1 cellular context compared by ENCODE assay signal in genomic region chr19:18320865-18321728, GRCh38.
TF ChIP-seq lines count a peak whose summit lies in the region.

No MANE protein-coding gene starts in this region.

TF ChIP-seq in K562, 482 proteins besides CTCF, POLR2A, EP300 and RAD21 (continued from another document):
- TF ChIP-seq, protein P1, sequence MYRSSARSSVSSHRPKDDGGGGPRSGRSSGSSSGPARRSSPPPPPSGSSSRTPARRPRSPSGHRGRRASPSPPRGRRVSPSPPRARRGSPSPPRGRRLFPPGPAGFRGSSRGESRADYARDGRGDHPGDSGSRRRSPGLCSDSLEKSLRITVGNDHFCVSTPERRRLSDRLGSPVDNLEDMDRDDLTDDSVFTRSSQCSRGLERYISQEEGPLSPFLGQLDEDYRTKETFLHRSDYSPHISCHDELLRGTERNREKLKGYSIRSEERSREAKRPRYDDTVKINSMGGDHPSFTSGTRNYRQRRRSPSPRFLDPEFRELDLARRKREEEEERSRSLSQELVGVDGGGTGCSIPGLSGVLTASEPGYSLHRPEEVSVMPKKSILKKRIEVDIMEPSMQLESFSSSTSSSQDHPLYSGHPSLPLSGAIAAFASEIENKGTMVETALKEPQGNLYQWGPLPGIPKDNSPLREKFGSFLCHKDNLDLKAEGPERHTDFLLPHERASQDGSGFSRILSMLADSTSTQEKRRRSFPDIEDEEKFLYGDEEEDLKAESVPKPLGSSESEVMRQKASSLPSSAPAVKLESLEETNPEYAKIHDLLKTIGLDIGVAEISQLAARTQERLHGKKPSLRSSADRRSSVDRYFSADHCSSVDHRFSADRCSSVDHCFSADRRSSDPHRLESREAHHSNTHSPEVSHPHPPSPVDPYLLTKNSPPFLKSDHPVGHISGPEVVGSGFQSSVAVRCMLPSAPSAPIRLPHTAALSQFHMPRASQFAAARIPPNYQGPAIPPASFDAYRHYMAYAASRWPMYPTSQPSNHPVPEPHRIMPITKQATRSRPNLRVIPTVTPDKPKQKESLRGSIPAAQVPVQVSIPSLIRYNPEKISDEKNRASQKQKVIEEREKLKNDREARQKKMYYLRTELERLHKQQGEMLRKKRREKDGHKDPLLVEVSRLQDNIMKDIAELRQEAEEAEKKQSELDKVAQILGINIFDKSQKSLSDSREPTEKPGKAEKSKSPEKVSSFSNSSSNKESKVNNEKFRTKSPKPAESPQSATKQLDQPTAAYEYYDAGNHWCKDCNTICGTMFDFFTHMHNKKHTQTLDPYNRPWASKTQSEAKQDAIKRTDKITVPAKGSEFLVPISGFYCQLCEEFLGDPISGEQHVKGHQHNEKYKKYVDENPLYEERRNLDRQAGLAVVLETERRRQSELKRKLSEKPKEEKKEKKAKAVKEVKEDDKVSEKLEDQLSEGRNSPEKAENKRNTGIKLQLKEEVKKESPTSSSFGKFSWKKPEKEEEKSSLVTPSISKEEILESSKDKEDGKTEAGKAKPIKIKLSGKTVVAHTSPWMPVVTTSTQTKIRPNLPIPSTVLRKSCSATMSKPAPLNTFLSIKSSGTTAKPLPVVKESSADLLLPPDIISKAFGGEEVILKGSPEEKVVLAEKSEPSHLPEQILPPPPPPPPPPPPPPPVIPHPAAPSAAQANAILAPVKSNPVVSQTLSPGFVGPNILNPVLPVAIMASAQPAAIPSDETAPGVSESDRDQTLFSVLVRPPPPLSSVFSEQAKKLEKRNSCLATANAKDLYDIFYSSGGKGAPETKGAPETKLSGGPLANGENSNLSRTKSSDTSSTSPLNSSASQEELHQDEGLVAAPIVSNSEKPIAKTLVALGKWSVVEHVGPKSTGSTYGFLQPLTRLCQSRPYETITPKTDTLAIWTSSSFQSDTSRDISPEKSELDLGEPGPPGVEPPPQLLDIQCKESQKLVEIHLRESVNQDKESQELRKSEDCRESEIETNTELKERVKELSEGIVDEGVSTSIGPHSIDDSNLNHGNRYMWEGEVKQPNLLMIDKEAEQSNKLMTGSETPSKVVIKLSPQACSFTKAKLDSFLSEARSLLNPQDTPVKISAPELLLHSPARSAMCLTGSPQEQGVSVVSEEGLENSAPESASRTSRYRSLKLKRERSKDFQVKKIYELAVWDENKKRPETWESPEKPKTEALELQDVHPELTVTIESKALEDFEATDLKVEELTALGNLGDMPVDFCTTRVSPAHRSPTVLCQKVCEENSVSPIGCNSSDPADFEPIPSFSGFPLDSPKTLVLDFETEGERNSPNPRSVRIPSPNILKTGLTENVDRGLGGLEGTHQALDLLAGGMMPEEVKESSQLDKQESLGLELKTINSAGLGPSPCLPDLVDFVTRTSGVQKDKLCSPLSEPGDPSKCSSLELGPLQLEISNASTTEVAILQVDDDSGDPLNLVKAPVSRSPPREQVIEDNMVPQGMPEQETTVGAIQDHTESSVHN (IDR thresholded peaks at IDR 0.05; ENCODE audit: borderline replicate concordance in 1 of 2, low read depth in 1 of 2) = no peak
- TF ChIP-seq, protein P2, sequence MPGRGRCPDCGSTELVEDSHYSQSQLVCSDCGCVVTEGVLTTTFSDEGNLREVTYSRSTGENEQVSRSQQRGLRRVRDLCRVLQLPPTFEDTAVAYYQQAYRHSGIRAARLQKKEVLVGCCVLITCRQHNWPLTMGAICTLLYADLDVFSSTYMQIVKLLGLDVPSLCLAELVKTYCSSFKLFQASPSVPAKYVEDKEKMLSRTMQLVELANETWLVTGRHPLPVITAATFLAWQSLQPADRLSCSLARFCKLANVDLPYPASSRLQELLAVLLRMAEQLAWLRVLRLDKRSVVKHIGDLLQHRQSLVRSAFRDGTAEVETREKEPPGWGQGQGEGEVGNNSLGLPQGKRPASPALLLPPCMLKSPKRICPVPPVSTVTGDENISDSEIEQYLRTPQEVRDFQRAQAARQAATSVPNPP (IDR thresholded peaks at IDR 0.05; ENCODE audit: borderline replicate concordance, insufficient read depth, insufficient read length) = no peak
- TF ChIP-seq MTF1 (CRISPR knock-in tag; IDR thresholded peaks at IDR 0.05; ENCODE audit: borderline replicate concordance) (no peak), DMBX1 (CRISPR knock-in tag; IDR thresholded peaks at IDR 0.05; ENCODE audit: borderline replicate concordance) (peak; percentile 57; the same call in 1 of the 2 replicates), ATF4 (CRISPR knock-in tag; IDR thresholded peaks at IDR 0.05) (0 out of 2 replicates have a peak, but pooled peaks have one; percentile 15), KDM1A (IDR thresholded peaks at IDR 0.05) (no peak), MNT (conservative IDR thresholded peaks at IDR 0.05) (no peak), GATAD2A (IDR thresholded peaks at IDR 0.05) (no peak), DPF2 (IDR thresholded peaks at IDR 0.05) (0 out of 2 replicates have a peak, but pooled peaks have one; percentile 24)
- TF ChIP-seq, protein P3, sequence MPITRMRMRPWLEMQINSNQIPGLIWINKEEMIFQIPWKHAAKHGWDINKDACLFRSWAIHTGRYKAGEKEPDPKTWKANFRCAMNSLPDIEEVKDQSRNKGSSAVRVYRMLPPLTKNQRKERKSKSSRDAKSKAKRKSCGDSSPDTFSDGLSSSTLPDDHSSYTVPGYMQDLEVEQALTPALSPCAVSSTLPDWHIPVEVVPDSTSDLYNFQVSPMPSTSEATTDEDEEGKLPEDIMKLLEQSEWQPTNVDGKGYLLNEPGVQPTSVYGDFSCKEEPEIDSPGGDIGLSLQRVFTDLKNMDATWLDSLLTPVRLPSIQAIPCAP (CRISPR knock-in tag; IDR thresholded peaks at IDR 0.05; ENCODE audit: borderline replicate concordance) = no peak
- TF ChIP-seq, protein P4, sequence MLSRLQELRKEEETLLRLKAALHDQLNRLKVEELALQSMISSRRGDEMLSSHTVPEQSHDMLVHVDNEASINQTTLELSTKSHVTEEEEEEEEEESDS (CRISPR knock-in tag; IDR thresholded peaks at IDR 0.05) = no peak
TF ChIP-seq in K562: peak in this region for 18.
